Comparison of ENCODE assay signal across 1 cellular context in genomic region chr17:82709676-82710498, GRCh38.
TF ChIP-seq lines count a peak whose summit lies in the region.

No MANE protein-coding gene starts in this region.

TF ChIP-seq in H1, 55 proteins besides CTCF, POLR2A, EP300 and RAD21:
- TF ChIP-seq CHD1 (IDR thresholded peaks at IDR 0.05; ENCODE audit: low read depth, low read length) (no peak), JUND (IDR thresholded peaks at IDR 0.05; ENCODE audit: low read length) (no peak), TAF7 (optimal IDR thresholded peaks at IDR 0.05; ENCODE audit: borderline replicate concordance, low read depth, low read length) (no peak), BCL11A (IDR thresholded peaks at IDR 0.05; ENCODE audit: low read depth in 2 of 2, low read length in 2 of 2) (no peak), YY1 (IDR thresholded peaks at IDR 0.05; ENCODE audit: low read depth, low read length) (no peak), CBX5 (IDR thresholded peaks at IDR 0.05; ENCODE audit: low read depth, low read length) (no peak), HDAC6 (IDR thresholded peaks at IDR 0.05; ENCODE audit: low read depth, low read length) (no peak), TAF1 (IDR thresholded peaks at IDR 0.05; ENCODE audit: low read depth, low read length) (no peak), NANOG (IDR thresholded peaks at IDR 0.05; ENCODE audit: insufficient read depth, low read depth, low read length, poor library complexity, severe bottlenecking) (no peak), ATF2 (IDR thresholded peaks at IDR 0.05; ENCODE audit: low read length) (no peak), ATF3 (IDR thresholded peaks at IDR 0.05; ENCODE audit: insufficient read depth, low read depth, low read length) (no peak), HDAC2 (IDR thresholded peaks at IDR 0.05; ENCODE audit: borderline replicate concordance in 1 of 2, low read depth in 2 of 2, low read length in 2 of 2) (no peak), TCF12 (IDR thresholded peaks at IDR 0.05; ENCODE audit: low read depth, low read length) (no peak), SIRT6 (IDR thresholded peaks at IDR 0.05; ENCODE audit: low read length) (no peak), BACH1 (IDR thresholded peaks at IDR 0.05; ENCODE audit: low read length) (no peak), MAFK (IDR thresholded peaks at IDR 0.05; ENCODE audit: low read depth, low read length) (no peak), POU5F1 (IDR thresholded peaks at IDR 0.05; ENCODE audit: low read depth, low read length) (no peak), ASH2L (IDR thresholded peaks at IDR 0.05; ENCODE audit: low read length) (no peak)
TF ChIP-seq in H1: peak in this region for 0.
